9 cellular contexts compared by ENCODE assay signal in genomic region chr2:120669121-120669952, GRCh38.
A peak's percentile ranks its signal among the peaks of the same experiment; 100 is the strongest.
DNase-seq lines count a peak whose midpoint lies in the region; ATAC-seq and TF ChIP-seq lines count a peak whose summit lies in the region.
"Had no signal": no experiment of that assay in that cellular context is flagged by ENCODE, and none has a peak within 500 bp of the region (broad histone marks: within the 10 kb centered on the region; RNA-seq: fewer than 3 reads in every experiment).

No MANE protein-coding gene starts in this region.

- H3K4me1 Mint-ChIP-seq in nephron progenitor cell: peaks cover 4% of the 10 kb centered on the region
- H3K4me1 Mint-ChIP-seq: activated naive CD4-positive, alpha-beta T cell treated with anti-CD3 and anti-CD28 coated beads, Interleukin-2, amount 50 U/mL, for 24 hours had no signal

- ATAC-seq in GM18502 (IDR thresholded peaks at IDR 0.05; ENCODE audit: poor library complexity, unreplicated experiment): no peak

- H3K27ac ChIP-seq in coronary artery: no peak overlapping the region

- peaks cover 50% of the 10 kb centered on the region for H3K9me3 Mint-ChIP-seq in nephron progenitor cell

- no peak for DNase-seq in GM12864 (ENCODE audit: low read depth)
- peak; percentile 22 for DNase-seq in NCI-H2107 treated with DMSO at 0.1 percent for 48 hours (lab: John Stamatoyannopoulos, UW; ENCODE audit: unreplicated experiment)
- DNase-seq in coronary artery (ENCODE audit: low spot score): peak; percentile 59
- peak; percentile 64 for DNase-seq in nephron progenitor cell
- DNase-seq in NCI-H146 treated with DMSO at 0.1 percent for 48 hours (lab: John Stamatoyannopoulos, UW; ENCODE audit: unreplicated experiment): no peak
- DNase-seq in cerebellum (ENCODE audit: low spot score): no peak
- DNase-seq in amniotic stem cell (lab: John Stamatoyannopoulos, UW): no peak

- TF ChIP-seq CTCF in GM12864 (IDR thresholded peaks at IDR 0.05; ENCODE audit: low read depth, low read length, missing control alignments) (peak; percentile 39), coronary artery (IDR thresholded peaks at IDR 0.05) (no peak), nephron progenitor cell (IDR thresholded peaks at IDR 0.05) (peak; percentile 60)

- peaks cover 74% of the 10 kb centered on the region for H3K27me3 Mint-ChIP-seq in nephron progenitor cell (ENCODE audit: low read depth, poor library complexity)

- H3K36me3 Mint-ChIP-seq in nephron progenitor cell (ENCODE audit: low read depth): peaks cover 21% of the 10 kb centered on the region
- H3K36me3 Mint-ChIP-seq: activated naive CD4-positive, alpha-beta T cell treated with anti-CD3 and anti-CD28 coated beads, Interleukin-2, amount 50 U/mL, for 24 hours had no signal

- no peak overlapping the region for H3K4me3 Mint-ChIP-seq in nephron progenitor cell
- H3K4me3 Mint-ChIP-seq: activated naive CD4-positive, alpha-beta T cell treated with anti-CD3 and anti-CD28 coated beads, Interleukin-2, amount 50 U/mL, for 24 hours had no signal

- H3K27ac Mint-ChIP-seq in nephron progenitor cell: no peak overlapping the region
- H3K27ac Mint-ChIP-seq: activated naive CD4-positive, alpha-beta T cell treated with anti-CD3 and anti-CD28 coated beads, Interleukin-2, amount 50 U/mL, for 24 hours had no signal

- H3K4me3 ChIP-seq in GM12864 (ENCODE audit: low read depth, low read length): no peak overlapping the region
- H3K4me3 ChIP-seq in coronary artery: no peak overlapping the region

Comparison
In these comparisons a context has a peak if more than half of its experiments do, and no peak if none do; other contexts are left out.
1. DNase-seq: peak in NCI-H2107 treated with DMSO at 0.1 percent for 48 hours (single experiment), coronary artery (single experiment) and nephron progenitor cell (single experiment); none in GM12864 (single experiment), NCI-H146 treated with DMSO at 0.1 percent for 48 hours (single experiment), cerebellum (single experiment) and amniotic stem cell (single experiment).